12 cellular contexts compared by ENCODE assay signal in the genomic region with DNA sequence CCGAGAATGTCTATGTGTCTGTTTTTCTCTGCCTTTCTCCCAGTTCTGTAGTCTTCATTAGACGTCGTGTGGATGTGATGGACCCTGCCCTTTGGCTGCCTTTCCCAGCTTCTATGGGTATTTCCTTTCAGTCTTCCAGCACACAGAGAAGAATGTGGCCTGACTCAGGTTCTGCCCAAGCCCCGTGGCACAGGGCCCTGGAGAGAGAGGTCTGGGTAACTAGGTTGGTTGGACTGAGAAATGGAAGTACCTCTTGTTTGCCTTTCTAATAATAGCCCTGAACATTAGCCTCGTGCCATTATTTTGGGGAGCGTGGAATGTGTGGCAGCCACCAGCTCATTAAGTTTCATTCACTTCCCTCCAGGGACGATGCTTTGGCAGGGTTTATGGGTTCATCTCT. TPM values are rescaled to one million over a fixed set of nuclear protein-coding genes. Genes with fewer than 3 reads are reported as not detected.
DNase-seq lines count a peak whose midpoint lies in the region; ATAC-seq and TF ChIP-seq lines count a peak whose summit lies in the region.
"Had no signal": no experiment of that assay in that cellular context is flagged by ENCODE, and none has a peak within 500 bp of the region (broad histone marks: within the 10 kb centered on the region; RNA-seq: fewer than 3 reads in every experiment).

No MANE protein-coding gene starts in this region.

- DNase-seq in activated CD4-positive, alpha-beta T cell treated with anti-CD3 and anti-CD28 coated beads, Interleukin-2, amount 10 ng/mL, durations not matched to agents 7 days and 5 days, result no peak
- no peak for DNase-seq in activated CD4-positive, alpha-beta T cell treated with anti-CD3 and anti-CD28 coated beads, Interleukin-2, amount 50 U/mL, for 1 hour
- no peak for DNase-seq in central memory CD8-positive, alpha-beta T cell (ENCODE audit: low spot score in 2 of 2)
- DNase-seq in mesendoderm (no peak), stomach (peak; percentile 79), ACHN (no peak), posterior cingulate gyrus (no peak), BE2C (no peak)
- DNase-seq: 8988T, midbrain, NCI-H1930, NCI-H82 had no signal

- H3K9me3 ChIP-seq in stomach (no peaks in the 10 kb centered on the region), BE2C (no peaks in the 10 kb centered on the region)

- in situ Hi-C loops in ACHN (cut with HindIII; ENCODE audit: low pct_ligation_motif_present, low pct_unique_long_range_greater_than_20kb, low sequenced_read_pairs), result no loop called here

- no peak overlapping the region for H3K4ac ChIP-seq in mesendoderm (ENCODE audit: low read depth, low read length)

- no peak overlapping the region for H3K23ac ChIP-seq in mesendoderm (ENCODE audit: low read length)

- H3K27me3 ChIP-seq in mesendoderm (ENCODE audit: insufficient read depth, low read length, poor library complexity) (no peaks in the 10 kb centered on the region), stomach (no peaks in the 10 kb centered on the region), BE2C (no peaks in the 10 kb centered on the region)

- H3K79me2 ChIP-seq in mesendoderm (ENCODE audit: control insufficient read depth, insufficient read depth, low read length), result peaks cover 7% of the 10 kb centered on the region

- H3K4me1 Mint-ChIP-seq in activated CD4-positive, alpha-beta T cell treated with anti-CD3 and anti-CD28 coated beads, Interleukin-2, amount 10 ng/mL, durations not matched to agents 7 days and 5 days, result peaks cover 67% of the 10 kb centered on the region
- peaks cover 75% of the 10 kb centered on the region for H3K4me1 Mint-ChIP-seq in central memory CD8-positive, alpha-beta T cell

- H3K36me3 ChIP-seq in mesendoderm (ENCODE audit: control insufficient read depth, insufficient read depth, low read length), result no peaks in the 10 kb centered on the region
- peaks cover 15 to 20% (median 18%) of the 10 kb centered on the region in 4 donors for H3K36me3 ChIP-seq in stomach
- H3K36me3 ChIP-seq in BE2C, result no peaks in the 10 kb centered on the region

- H3K36me3 Mint-ChIP-seq in activated CD4-positive, alpha-beta T cell treated with anti-CD3 and anti-CD28 coated beads, Interleukin-2, amount 10 ng/mL, durations not matched to agents 7 days and 5 days (ENCODE audit: low read depth), result peaks cover 30% of the 10 kb centered on the region
- H3K36me3 Mint-ChIP-seq in central memory CD8-positive, alpha-beta T cell (ENCODE audit: insufficient read depth), result peaks cover 23% of the 10 kb centered on the region

- H3K4me3 Mint-ChIP-seq in activated CD4-positive, alpha-beta T cell treated with anti-CD3 and anti-CD28 coated beads, Interleukin-2, amount 10 ng/mL, durations not matched to agents 7 days and 5 days, result no peak overlapping the region
- no peak overlapping the region for H3K4me3 Mint-ChIP-seq in central memory CD8-positive, alpha-beta T cell

- no peak for TF ChIP-seq EP300 in stomach (IDR thresholded peaks at IDR 0.05)

- no peak overlapping the region for H3K4me2 ChIP-seq in mesendoderm (ENCODE audit: low read length)

- TF ChIP-seq POLR2A in stomach (IDR thresholded peaks at IDR 0.05), result no peak

- H3K27me3 Mint-ChIP-seq in activated CD4-positive, alpha-beta T cell treated with anti-CD3 and anti-CD28 coated beads, Interleukin-2, amount 10 ng/mL, durations not matched to agents 7 days and 5 days, result no peaks in the 10 kb centered on the region
- no peaks in the 10 kb centered on the region for H3K27me3 Mint-ChIP-seq in central memory CD8-positive, alpha-beta T cell

- no peak overlapping the region for H3K9ac ChIP-seq in mesendoderm (ENCODE audit: low read length)

- TF ChIP-seq CTCF in stomach (IDR thresholded peaks at IDR 0.05) (no peak), BE2C (IDR thresholded peaks at IDR 0.05; ENCODE audit: low read depth, low read length) (no peak)

- intact Hi-C loops in stomach (cut with DNase I; ENCODE audit: low total_unique reads), result no loop called here
- intact Hi-C loops in posterior cingulate gyrus (cut with DNase I), result no loop called here

- peak overlapping the region; percentile 42 for H3K18ac ChIP-seq in mesendoderm (ENCODE audit: low read length)

- peak overlapping the region; percentile 47 for H3K27ac Mint-ChIP-seq in activated CD4-positive, alpha-beta T cell treated with anti-CD3 and anti-CD28 coated beads, Interleukin-2, amount 10 ng/mL, durations not matched to agents 7 days and 5 days
- H3K27ac Mint-ChIP-seq in central memory CD8-positive, alpha-beta T cell (ENCODE audit: low read depth), result peak overlapping the region; percentile 90

- H4K8ac ChIP-seq in mesendoderm (ENCODE audit: low read depth, low read length), result no peak overlapping the region

- peak overlapping the region; percentile 51 for H3K56ac ChIP-seq in mesendoderm (ENCODE audit: low read length)

- H3K4me1 ChIP-seq in mesendoderm (ENCODE audit: control insufficient read depth, low read depth, low read length) (peaks cover 47% of the 10 kb centered on the region), stomach (peaks cover 63 to 74% (median 70%) of the 10 kb centered on the region in 4 donors), BE2C (peaks cover 15% of the 10 kb centered on the region)

- H2BK15ac ChIP-seq in mesendoderm (replicated peaks; ENCODE audit: low read depth), result no peak overlapping the region

- POLR2A ChIA-PET in activated CD4-positive, alpha-beta T cell treated with anti-CD3 and anti-CD28 coated beads, Interleukin-2, amount 10 ng/mL, durations not matched to agents 7 days and 5 days (lab: Charles Lee), result no interaction called here

- H2AK5ac ChIP-seq in mesendoderm (ENCODE audit: low read length), result peak overlapping the region; percentile 27

- no peak overlapping the region for H3K4me3 ChIP-seq in mesendoderm (ENCODE audit: low read length)
- H3K4me3 ChIP-seq in stomach, result peak overlapping the region in 1 of 4 donors; percentile 70
- no peak overlapping the region for H3K4me3 ChIP-seq in BE2C (ENCODE audit: low read depth, low read length)

- peaks cover 19% of the 10 kb centered on the region for H3K79me1 ChIP-seq in mesendoderm (ENCODE audit: low read length)

- ATAC-seq in central memory CD8-positive, alpha-beta T cell (replicated peaks; ENCODE audit: extremely low read depth, poor library complexity, severe bottlenecking), result no peak

- H2BK120ac ChIP-seq in mesendoderm (ENCODE audit: low read depth, low read length), result no peak overlapping the region

- CTCF ChIA-PET in activated CD4-positive, alpha-beta T cell treated with anti-CD3 and anti-CD28 coated beads, Interleukin-2, amount 10 ng/mL, durations not matched to agents 7 days and 5 days (lab: Charles Lee), result interaction anchor here (0.7 to 5.6 kb wide), 4 partner anchors 9 to 42 kb away, joined by 3 to 29 read pairs (median 4); no protein-coding TSS in a partner anchor

- H3K9me3 Mint-ChIP-seq in activated CD4-positive, alpha-beta T cell treated with anti-CD3 and anti-CD28 coated beads, Interleukin-2, amount 10 ng/mL, durations not matched to agents 7 days and 5 days, result no peaks in the 10 kb centered on the region
- H3K9me3 Mint-ChIP-seq in central memory CD8-positive, alpha-beta T cell, result no peaks in the 10 kb centered on the region

- no peak overlapping the region for H2BK5ac ChIP-seq in mesendoderm (ENCODE audit: low read length)

- no CpG with 5 or more reads among the region's 7 CpGs for WGBS in mesendoderm (ENCODE audit: extremely low coverage, insufficient coverage, low lambda C conversion rate)
- WGBS in stomach, 5 donors, result 38 to 54% (median 43%) methylated on average over 7 of the region's 7 CpGs

- H4K5ac ChIP-seq in mesendoderm (ENCODE audit: low read length), result no peak overlapping the region

- H3K27ac ChIP-seq in mesendoderm (ENCODE audit: low read depth, low read length), result no peak overlapping the region
- peak overlapping the region; percentile 34 to 98 (median 97) for H3K27ac ChIP-seq in stomach

RNA-seq across cellular contexts. Expression of a gene that starts 3.9 kb away (rescaled TPM):
- total RNA-seq in activated CD4-positive, alpha-beta T cell treated with anti-CD3 and anti-CD28 coated beads, Interleukin-2, amount 10 ng/mL, durations not matched to agents 7 days and 5 days, result 10 to 100 TPM; 21.4 to 22.5 TPM
- 6.4 TPM for polyA plus RNA-seq in mesendoderm (2013, experiment 1 of 2)
- polyA plus RNA-seq in mesendoderm (2013, experiment 2 of 2), result 6.6 TPM
- 10 to 100 TPM; 14.5 to 25.2 (median 18.1) TPM for total RNA-seq in stomach
- polyA plus RNA-seq in stomach, result 1 to 10 TPM; 4.5 to 5.5 (median 4.7) TPM
- polyA plus RNA-seq in BE2C (2012; ENCODE audit: insufficient read depth, insufficient read length, low read depth), result 7.6 TPM

RNA-seq across cellular contexts. Expression of a gene that starts 29.8 kb away (rescaled TPM):
- total RNA-seq in activated CD4-positive, alpha-beta T cell treated with anti-CD3 and anti-CD28 coated beads, Interleukin-2, amount 10 ng/mL, durations not matched to agents 7 days and 5 days, result 1 to 10 TPM; 5.4 to 5.9 TPM
- not detected for polyA plus RNA-seq in mesendoderm (2013, experiment 1 of 2)
- polyA plus RNA-seq in mesendoderm (2013, experiment 2 of 2), result not detected
- total RNA-seq in stomach, result 1 to 10 TPM in 3 of 5 donors, under 1 TPM in 1, not detected in 1; 0.89 to 8.8 (median 3.5) TPM
- polyA plus RNA-seq in stomach, result 1 to 10 TPM; 1.5 to 6.3 (median 6.1) TPM
- polyA plus RNA-seq in BE2C (2012; ENCODE audit: insufficient read depth, insufficient read length, low read depth), result not detected

RNA-seq across cellular contexts. Expression of a gene that starts 45.7 kb away (rescaled TPM):
- 10 to 100 TPM; 38.0 to 39.4 TPM for total RNA-seq in activated CD4-positive, alpha-beta T cell treated with anti-CD3 and anti-CD28 coated beads, Interleukin-2, amount 10 ng/mL, durations not matched to agents 7 days and 5 days
- polyA plus RNA-seq in mesendoderm (2013, experiment 1 of 2), result 16.1 TPM
- 16.1 TPM for polyA plus RNA-seq in mesendoderm (2013, experiment 2 of 2)
- 100 to 1,000 TPM in 2 of 5 donors, 10 to 100 TPM in 3; 12.5 to 112 (median 77.6) TPM for total RNA-seq in stomach
- 10 to 100 TPM; 17.4 to 39.0 (median 20.3) TPM for polyA plus RNA-seq in stomach
- polyA plus RNA-seq in BE2C (2012; ENCODE audit: insufficient read depth, insufficient read length, low read depth), result 101 TPM
